In genomic region chr6:48183174-48183573, GRCh38 we compare ENCODE assay signal across 24 cellular contexts.
DNase-seq lines count a peak whose midpoint lies in the region; ATAC-seq, FAIRE-seq and TF ChIP-seq lines count a peak whose summit lies in the region.
"Had no signal": no experiment of that assay in that cellular context is flagged by ENCODE, and none has a peak within 500 bp of the region (broad histone marks: within the 10 kb centered on the region; RNA-seq: fewer than 3 reads in every experiment).

No MANE protein-coding gene starts in this region.

- intact Hi-C loops in HepG2 (cut with micrococcal nuclease; ENCODE audit: unreplicated experiment), result no loop called here
- intact Hi-C loops in right lobe of liver (cut with DNase I), result no loop called here

- H3K79me2 ChIP-seq in HepG2 (ENCODE audit: insufficient read depth, low read length), result no peaks in the 10 kb centered on the region

- H3K36me3 ChIP-seq in HepG2 (replicated peaks in 1 of 2; ENCODE audit: control insufficient read depth in 1 of 2, insufficient read depth in 2 of 2, low read length in 2 of 2), result no peaks in the 10 kb centered on the region
- no peaks in the 10 kb centered on the region for H3K36me3 ChIP-seq in right lobe of liver
- H3K36me3 ChIP-seq: BLaER1 treated with 17β-estradiol and CSF1 and Interleukin-3, amounts not matched to agents 10 nM and 100 nM had no signal

- H3K9ac ChIP-seq in HepG2 (ENCODE audit: insufficient read depth, low read depth, low read length), result no peak overlapping the region
- H3K9ac ChIP-seq: BLaER1 treated with 17β-estradiol and CSF1 and Interleukin-3, amounts not matched to agents 10 nM and 100 nM had no signal

- CTCF ChIA-PET in HepG2 (lab: Yijun Ruan, JAX; ENCODE audit: low intra/inter-chr PET ratio, low total read pairs), result no interaction called here

- in situ Hi-C loops in HepG2 (cut with HindIII; ENCODE audit: extremely low pct_ligation_motif_present, low pct_unique_long_range_greater_than_20kb), result no loop called here

- H3K4me3 ChIP-seq in HepG2 (replicated peaks in 1 of 3; ENCODE audit: insufficient read depth in 1 of 3, low read depth in 2 of 3, low read length in 3 of 3), result no peak overlapping the region
- H3K4me3 ChIP-seq in right lobe of liver, result no peak overlapping the region
- H3K4me3 ChIP-seq: BLaER1 treated with 17β-estradiol and CSF1 and Interleukin-3, amounts not matched to agents 10 nM and 100 nM had no signal

- H3K36me3 Mint-ChIP-seq in mesothelial cell of epicardium, result no peaks in the 10 kb centered on the region
- H3K36me3 Mint-ChIP-seq: CD4-positive, alpha-beta memory T cell had no signal

- no peaks in the 10 kb centered on the region for H3K27me3 Mint-ChIP-seq in mesothelial cell of epicardium (ENCODE audit: low read depth)
- H3K27me3 Mint-ChIP-seq: CD4-positive, alpha-beta memory T cell had no signal

- H3K27ac ChIP-seq in HepG2 (ENCODE audit: extremely low read length, insufficient read depth, low read length) (no peak overlapping the region), right lobe of liver (no peak overlapping the region)
- H3K27ac ChIP-seq: 22Rv1; BLaER1 treated with 17β-estradiol and CSF1 and Interleukin-3, amounts not matched to agents 10 nM and 100 nM had no signal

- POLR2A ChIA-PET in HepG2 (lab: Yijun Ruan, JAX), result no interaction called here

- TF ChIP-seq POLR2A in HepG2 (IDR thresholded peaks at IDR 0.05; ENCODE audit: insufficient read depth in 1 of 2, low read depth in 2 of 2, low read length in 2 of 2) (no peak), right lobe of liver (IDR thresholded peaks at IDR 0.05) (no peak)

- no peaks in the 10 kb centered on the region for H3K9me3 ChIP-seq in HepG2 (ENCODE audit: low read length)
- no peaks in the 10 kb centered on the region for H3K9me3 ChIP-seq in right lobe of liver
- H3K9me3 ChIP-seq: BLaER1 treated with 17β-estradiol and CSF1 and Interleukin-3, amounts not matched to agents 10 nM and 100 nM; Caco-2 had no signal

- H3K4me3 Mint-ChIP-seq in mesothelial cell of epicardium, result no peak overlapping the region
- H3K4me3 Mint-ChIP-seq: CD4-positive, alpha-beta memory T cell had no signal

- H3K4me1 Mint-ChIP-seq in mesothelial cell of epicardium, result peaks cover 14% of the 10 kb centered on the region
- H3K4me1 Mint-ChIP-seq: CD4-positive, alpha-beta memory T cell had no signal

- TF ChIP-seq EP300 in HepG2 (IDR thresholded peaks at IDR 0.05; ENCODE audit: low read depth in 2 of 2, low read length in 2 of 2) (no peak), HepG2 (CRISPR knock-in tag; IDR thresholded peaks at IDR 0.05; ENCODE audit: borderline replicate concordance) (no peak)

- peaks cover 5% of the 10 kb centered on the region for H3K9me3 Mint-ChIP-seq in mesothelial cell of epicardium

- H2AFZ ChIP-seq in HepG2 (ENCODE audit: low read length), result no peak overlapping the region

- TF ChIP-seq CTCF in HepG2 (CRISPR knock-in tag; IDR thresholded peaks at IDR 0.05), result no peak
- TF ChIP-seq CTCF in right lobe of liver (IDR thresholded peaks at IDR 0.05), result no peak
- no peak for TF ChIP-seq CTCF in mesothelial cell of epicardium (IDR thresholded peaks at IDR 0.05; ENCODE audit: unreplicated experiment)

- ATAC-seq in HepG2, result no peak
- ATAC-seq in right lobe of liver, result no peak
- ATAC-seq in HG02798 (IDR thresholded peaks at IDR 0.05; ENCODE audit: poor library complexity, unreplicated experiment), result no peak
- no peak for ATAC-seq in HG03159 (IDR thresholded peaks at IDR 0.05; ENCODE audit: unreplicated experiment)
- ATAC-seq in HG02870 (IDR thresholded peaks at IDR 0.05; ENCODE audit: unreplicated experiment), result no peak

- FAIRE-seq in HepG2 (lab: Jason Lieb, UNC), result no peak
- FAIRE-seq: G401.6, H1 had no signal

- H3K4me1 ChIP-seq in HepG2 (ENCODE audit: insufficient read depth, low read length) (no peaks in the 10 kb centered on the region), right lobe of liver (no peaks in the 10 kb centered on the region)
- H3K4me1 ChIP-seq: BLaER1 treated with 17β-estradiol and CSF1 and Interleukin-3, amounts not matched to agents 10 nM and 100 nM; Caco-2 had no signal

- DNase-seq in HepG2 (ENCODE audit: low spot score), result peak; percentile 20
- no peak for DNase-seq in right lobe of liver
- peak; percentile 50 for DNase-seq in RPMI7951 (ENCODE audit: low read depth)
- no peak for DNase-seq in mesothelial cell of epicardium (ENCODE audit: low spot score in 2 of 2, unreplicated experiment in 2 of 2)
- DNase-seq in GDM1 (lab: John Stamatoyannopoulos, UW), result no peak
- DNase-seq: Caco-2; CD4-positive, alpha-beta memory T cell; DMS 273 treated with DMSO at 0.1 percent for 48 hours; KBM-7; NCI-H1105; NCI-H2029 treated with DMSO at 0.1 percent for 48 hours; NCI-H2171; NCI-H345; NCI-H524; RPMI8226; SHP77; SW 1271 had no signal

- H3K27me3 ChIP-seq in HepG2 (ENCODE audit: control insufficient read depth in 1 of 2, insufficient read depth in 2 of 2, low read length in 2 of 2), result no peaks in the 10 kb centered on the region
- no peaks in the 10 kb centered on the region for H3K27me3 ChIP-seq in right lobe of liver
- H3K27me3 ChIP-seq: BLaER1 treated with 17β-estradiol and CSF1 and Interleukin-3, amounts not matched to agents 10 nM and 100 nM had no signal

- H4K20me1 ChIP-seq in HepG2 (ENCODE audit: insufficient read depth, low read length), result no peaks in the 10 kb centered on the region
- H4K20me1 ChIP-seq: BLaER1 treated with 17β-estradiol and CSF1 and Interleukin-3, amounts not matched to agents 10 nM and 100 nM had no signal

- no peak overlapping the region for H3K4me2 ChIP-seq in HepG2 (ENCODE audit: low read depth, low read length)
- H3K4me2 ChIP-seq: BLaER1 treated with 17β-estradiol and CSF1 and Interleukin-3, amounts not matched to agents 10 nM and 100 nM had no signal

- no TSS peak for BruUV-seq in HepG2 (replicated peaks; lab: Mats Ljungman, UMichigan)

- H3K27ac Mint-ChIP-seq in mesothelial cell of epicardium, result peak overlapping the region; percentile 23
- H3K27ac Mint-ChIP-seq: CD4-positive, alpha-beta memory T cell had no signal

- TF ChIP-seq RAD21 in HepG2 (CRISPR knock-in tag; IDR thresholded peaks at IDR 0.05), result no peak

- 0% methylated on average over 1 of the region's 1 CpG for WGBS in HepG2 (ENCODE audit: low lambda C conversion rate)
- 75% methylated on average over 1 of the region's 1 CpG for WGBS in right lobe of liver (ENCODE audit: insufficient coverage, low coverage, low lambda C conversion rate, missing lambda C conversion rate)

TF ChIP-seq in HepG2, 621 proteins besides CTCF, POLR2A, EP300 and RAD21 (continues in another document):
- TF ChIP-seq TOE1 (CRISPR knock-in tag; IDR thresholded peaks at IDR 0.05), result no peak
- no peak for TF ChIP-seq KLF15 (CRISPR knock-in tag; IDR thresholded peaks at IDR 0.05; ENCODE audit: borderline replicate concordance)
- TF ChIP-seq NONO (IDR thresholded peaks at IDR 0.05), result no peak
- no peak for TF ChIP-seq NONO (CRISPR knock-in tag; conservative IDR thresholded peaks at IDR 0.05)
- TF ChIP-seq NKX3-1 (CRISPR knock-in tag; IDR thresholded peaks at IDR 0.05), result no peak
- no peak for TF ChIP-seq LBX2 (CRISPR knock-in tag; IDR thresholded peaks at IDR 0.05; ENCODE audit: borderline replicate concordance)
- TF ChIP-seq RBAK (CRISPR knock-in tag; IDR thresholded peaks at IDR 0.05), result no peak
- TF ChIP-seq GRHL1 (CRISPR knock-in tag; conservative IDR thresholded peaks at IDR 0.05), result no peak
- no peak for TF ChIP-seq ZIK1 (CRISPR knock-in tag; IDR thresholded peaks at IDR 0.05; ENCODE audit: borderline replicate concordance, low read depth)
- TF ChIP-seq FOXK2 (IDR thresholded peaks at IDR 0.05), result no peak
- no peak for TF ChIP-seq ZNF362 (CRISPR knock-in tag; IDR thresholded peaks at IDR 0.05; ENCODE audit: borderline replicate concordance)

Comparison
In these comparisons a context has a peak if more than half of its experiments do, and no peak if none do; other contexts are left out.
1. DNase-seq: peak in HepG2 (single experiment) and RPMI7951 (single experiment); none in right lobe of liver (0 of 3), mesothelial cell of epicardium (0 of 2) and GDM1 (single experiment).